Comparison of ENCODE assay signal across 28 cellular contexts in genomic region chr10:8726087-8726486, GRCh38.
"Had no signal": no experiment of that assay in that cellular context is flagged by ENCODE, and none has a peak within 500 bp of the region (broad histone marks: within the 10 kb centered on the region; RNA-seq: fewer than 3 reads in every experiment).

No MANE protein-coding gene starts in this region.

- H3K4me3 ChIP-seq: esophagus muscularis mucosa, neural progenitor cell, spleen, suprapubic skin, tibial artery had no signal

- H3K36me3 ChIP-seq: esophagus muscularis mucosa, neural progenitor cell, spleen, suprapubic skin, tibial artery, WERI-Rb-1 had no signal

- H3K9me3 Mint-ChIP-seq: activated naive CD4-positive, alpha-beta T cell treated with anti-CD3 and anti-CD28 coated beads, Interleukin-2, amount 50 U/mL, for 24 hours; central memory CD8-positive, alpha-beta T cell; endodermal cell had no signal

- H3K4me3 Mint-ChIP-seq: activated CD4-positive, alpha-beta memory T cell treated with anti-CD3 and anti-CD28 coated beads, Interleukin-2, amount 10 ng/mL, durations not matched to agents 7 days and 5 days; activated CD4-positive, alpha-beta T cell treated with anti-CD3 and anti-CD28 coated beads, Interleukin-2, amount 10 ng/mL, durations not matched to agents 7 days and 5 days; activated naive CD4-positive, alpha-beta T cell treated with anti-CD3 and anti-CD28 coated beads, Interleukin-2, amount 50 U/mL, for 24 hours; activated T-cell treated with anti-CD3 and anti-CD28 coated beads, Interleukin-2, amount 50 U/mL, for 24 hours; activated T-helper 17 cell treated with anti-CD3 and anti-CD28 coated beads, Interleukin-2, amount 50 U/mL, for 72 hours; central memory CD8-positive, alpha-beta T cell; dendritic cell treated with granulocyte-macrophage colony-stimulating factor and Interleukin-4, amounts not matched to agents 40 ng/mL and 50 ng/mL, for 4 days; endodermal cell; memory B cell; naive thymus-derived CD8-positive, alpha-beta T cell; neural progenitor cell had no signal

- FAIRE-seq: bronchial epithelial cell, islet of Langerhans, TTC549 had no signal

- H3K36me3 Mint-ChIP-seq: memory B cell, neural progenitor cell had no signal

- H3K4me2 ChIP-seq: neural progenitor cell had no signal

- H3K4me1 Mint-ChIP-seq: activated CD4-positive, alpha-beta memory T cell treated with anti-CD3 and anti-CD28 coated beads, Interleukin-2, amount 10 ng/mL, durations not matched to agents 7 days and 5 days; activated CD4-positive, alpha-beta T cell treated with anti-CD3 and anti-CD28 coated beads, Interleukin-2, amount 10 ng/mL, durations not matched to agents 7 days and 5 days; activated naive CD4-positive, alpha-beta T cell treated with anti-CD3 and anti-CD28 coated beads, Interleukin-2, amount 50 U/mL, for 24 hours; activated T-helper 17 cell treated with anti-CD3 and anti-CD28 coated beads, Interleukin-2, amount 50 U/mL, for 72 hours; central memory CD8-positive, alpha-beta T cell; endodermal cell; memory B cell; naive thymus-derived CD8-positive, alpha-beta T cell had no signal

- DNase-seq: activated CD4-positive, alpha-beta memory T cell treated with anti-CD3 and anti-CD28 coated beads, Interleukin-2, amount 10 ng/mL, durations not matched to agents 7 days and 5 days; activated CD4-positive, alpha-beta T cell treated with anti-CD3 and anti-CD28 coated beads, Interleukin-2, amount 10 ng/mL, durations not matched to agents 7 days and 5 days; activated CD8-positive, alpha-beta memory T cell treated with anti-CD3 and anti-CD28 coated beads, Interleukin-2, amount 50 U/mL, for 48 hours; activated T-cell treated with anti-CD3 and anti-CD28 coated beads, Interleukin-2, amount 50 U/mL, for 24 hours; anterior cingulate cortex; endodermal cell; foreskin keratinocyte; left colon; naive thymus-derived CD8-positive, alpha-beta T cell; occipital lobe; right cardiac atrium; spleen; stimulated activated naive CD4-positive, alpha-beta T cell; T-helper 1 cell; tibial artery; WERI-Rb-1 had no signal

- H3K27ac ChIP-seq: esophagus muscularis mucosa, foreskin keratinocyte, neural progenitor cell, spleen, suprapubic skin, tibial artery, WERI-Rb-1 had no signal

- H3K27me3 Mint-ChIP-seq: dendritic cell treated with granulocyte-macrophage colony-stimulating factor and Interleukin-4, amounts not matched to agents 40 ng/mL and 50 ng/mL, for 4 days; memory B cell had no signal

- ATAC-seq: activated CD4-positive, CD25-positive, alpha-beta regulatory T cell treated with anti-CD3 and anti-CD28 coated beads, Interleukin-2, amount 50 U/mL, for 24 hours; activated T-helper 17 cell treated with anti-CD3 and anti-CD28 coated beads, Interleukin-2, amount 50 U/mL, for 72 hours; foreskin keratinocyte; left colon; naive thymus-derived CD8-positive, alpha-beta T cell; right cardiac atrium had no signal

- H3K27ac Mint-ChIP-seq: activated CD4-positive, alpha-beta memory T cell treated with anti-CD3 and anti-CD28 coated beads, Interleukin-2, amount 10 ng/mL, durations not matched to agents 7 days and 5 days; activated CD4-positive, alpha-beta T cell treated with anti-CD3 and anti-CD28 coated beads, Interleukin-2, amount 10 ng/mL, durations not matched to agents 7 days and 5 days; activated naive CD4-positive, alpha-beta T cell treated with anti-CD3 and anti-CD28 coated beads, Interleukin-2, amount 50 U/mL, for 24 hours; activated T-cell treated with anti-CD3 and anti-CD28 coated beads, Interleukin-2, amount 50 U/mL, for 24 hours; activated T-helper 17 cell treated with anti-CD3 and anti-CD28 coated beads, Interleukin-2, amount 50 U/mL, for 72 hours; dendritic cell treated with granulocyte-macrophage colony-stimulating factor and Interleukin-4, amounts not matched to agents 40 ng/mL and 50 ng/mL, for 4 days; endodermal cell; memory B cell; naive thymus-derived CD8-positive, alpha-beta T cell; neural progenitor cell had no signal

- H3K9me3 ChIP-seq: suprapubic skin, tibial artery had no signal

- H3K4me1 ChIP-seq: esophagus muscularis mucosa, foreskin keratinocyte, spleen, suprapubic skin, tibial artery had no signal
